Comparison of ENCODE assay signal across 31 cellular contexts in genomic region chr19:42406111-42406510, GRCh38. TPM values are rescaled to one million over a fixed set of nuclear protein-coding genes. Genes with fewer than 3 reads are reported as not detected.
"Had no signal": no experiment of that assay in that cellular context is flagged by ENCODE, and none has a peak within 500 bp of the region (broad histone marks: within the 10 kb centered on the region; RNA-seq: fewer than 3 reads in every experiment).

No MANE protein-coding gene starts in this region.

- H3K4me1 ChIP-seq: pancreas, prostate gland had no signal

- FAIRE-seq: pancreas, small intestine had no signal

- ATAC-seq: activated naive CD8-positive, alpha-beta T cell treated with anti-CD3 and anti-CD28 coated beads, Interleukin-2, amount 50 U/mL, for 24 hours; heart right ventricle; left lung; natural killer cell; pancreas; stimulated activated memory B cell treated with anti-CD40 and anti-IgM and Interleukin-4, amounts not matched to agents 10 μg/mL and 1 μg/mL and 100 μg/mL, for 72 hours; stimulated activated naive CD8-positive, alpha-beta T cell treated with anti-CD3 and anti-CD28 coated beads, Interleukin-15, amount 100 ng/mL, for 72 hours had no signal

- H3K36me3 ChIP-seq: breast epithelium, pancreas, prostate gland, sigmoid colon had no signal

- H3K4me3 ChIP-seq: breast epithelium, esophagus squamous epithelium, heart right ventricle, left lung, lung, pancreas, prostate gland, sigmoid colon, tibial nerve had no signal

- H3K27me3 ChIP-seq: breast epithelium, esophagus squamous epithelium, heart right ventricle, pancreas, sigmoid colon, tibial nerve had no signal

- DNase-seq: activated CD4-positive, alpha-beta memory T cell treated with anti-CD3 and anti-CD28 coated beads for 36 hours; activated CD4-positive, alpha-beta T cell treated with anti-CD3 and anti-CD28 coated beads, Interleukin-2, amount 10 ng/mL, durations not matched to agents 24 days and 14 days; activated CD4-positive, CD25-positive, alpha-beta regulatory T cell treated with anti-CD3 and anti-CD28 coated beads, Interleukin-2, amount 50 U/mL, for 72 hours; activated CD8-positive, alpha-beta memory T cell treated with anti-CD3 and anti-CD28 coated beads, Interleukin-2, amount 50 U/mL, for 48 hours; activated naive CD8-positive, alpha-beta T cell treated with anti-CD3 and anti-CD28 coated beads, Interleukin-2, amount 50 U/mL, for 24 hours; activated T-cell treated with anti-CD3 and anti-CD28 coated beads, Interleukin-2, amount 50 U/mL, for 48 hours; central memory CD4-positive, alpha-beta T cell; esophagus squamous epithelium; foreskin melanocyte; heart right ventricle; left lung; mesendoderm; natural killer cell; pancreas; retina; sigmoid colon; small intestine; stimulated activated CD4-positive, alpha-beta T cell treated with anti-CD3 and anti-CD28 coated beads, Interleukin-4, amount 100 ng/mL, for 24 hours; stimulated activated naive CD8-positive, alpha-beta T cell treated with anti-CD3 and anti-CD28 coated beads, Interleukin-15, amount 100 ng/mL, for 72 hours; T-helper 2 cell had no signal

- H3K4me3 Mint-ChIP-seq: activated CD4-positive, alpha-beta memory T cell treated with anti-CD3 and anti-CD28 coated beads for 36 hours; activated CD4-positive, alpha-beta T cell treated with anti-CD3 and anti-CD28 coated beads, Interleukin-2, amount 10 ng/mL, durations not matched to agents 24 days and 14 days; activated naive CD4-positive, alpha-beta T cell treated with anti-CD3 and anti-CD28 coated beads, Interleukin-2, amount 50 U/mL, for 24 hours; activated naive CD8-positive, alpha-beta T cell treated with anti-CD3 and anti-CD28 coated beads, Interleukin-2, amount 50 U/mL, for 24 hours; natural killer cell; stimulated activated memory B cell treated with anti-CD40 and anti-IgM and Interleukin-4, amounts not matched to agents 10 μg/mL and 1 μg/mL and 100 μg/mL, for 72 hours; stimulated activated naive CD8-positive, alpha-beta T cell treated with anti-CD3 and anti-CD28 coated beads, Interleukin-15, amount 100 ng/mL, for 72 hours had no signal

- H3K27ac ChIP-seq: breast epithelium, esophagus squamous epithelium, heart right ventricle, left lung, pancreas, prostate gland, sigmoid colon, tibial nerve had no signal

- H3K27ac Mint-ChIP-seq: activated CD4-positive, alpha-beta memory T cell treated with anti-CD3 and anti-CD28 coated beads for 36 hours; activated CD4-positive, alpha-beta T cell treated with anti-CD3 and anti-CD28 coated beads, Interleukin-2, amount 10 ng/mL, durations not matched to agents 24 days and 14 days; activated naive CD4-positive, alpha-beta T cell treated with anti-CD3 and anti-CD28 coated beads, Interleukin-2, amount 50 U/mL, for 24 hours; activated naive CD8-positive, alpha-beta T cell treated with anti-CD3 and anti-CD28 coated beads, Interleukin-2, amount 50 U/mL, for 24 hours; activated T-helper 2 cell treated with anti-CD3 and anti-CD28 coated beads, Interferon-gamma antibody, Interleukin-2, Interleukin-4, amounts not matched to agents 10 μg/mL and 5 μg/mL and 100 μg/mL, durations not matched to agents 14 hours and 24 hours and 36 hours; natural killer cell; stimulated activated memory B cell treated with anti-CD40 and anti-IgM and Interleukin-4, amounts not matched to agents 10 μg/mL and 1 μg/mL and 100 μg/mL, for 72 hours had no signal

- H3K9me3 ChIP-seq: breast epithelium, esophagus squamous epithelium, heart right ventricle, left lung, pancreas, prostate gland, sigmoid colon, tibial nerve had no signal

- H3K9me3 Mint-ChIP-seq: activated CD4-positive, alpha-beta memory T cell treated with anti-CD3 and anti-CD28 coated beads for 36 hours; activated CD4-positive, alpha-beta T cell treated with anti-CD3 and anti-CD28 coated beads, Interleukin-2, amount 10 ng/mL, durations not matched to agents 24 days and 14 days; activated naive CD4-positive, alpha-beta T cell treated with anti-CD3 and anti-CD28 coated beads, Interleukin-2, amount 50 U/mL, for 24 hours; activated naive CD8-positive, alpha-beta T cell treated with anti-CD3 and anti-CD28 coated beads, Interleukin-2, amount 50 U/mL, for 24 hours; activated T-helper 2 cell treated with anti-CD3 and anti-CD28 coated beads, Interferon-gamma antibody, Interleukin-2, Interleukin-4, amounts not matched to agents 10 μg/mL and 5 μg/mL and 100 μg/mL, durations not matched to agents 14 hours and 24 hours and 36 hours; natural killer cell; stimulated activated memory B cell treated with anti-CD40 and anti-IgM and Interleukin-4, amounts not matched to agents 10 μg/mL and 1 μg/mL and 100 μg/mL, for 72 hours; stimulated activated naive CD8-positive, alpha-beta T cell treated with anti-CD3 and anti-CD28 coated beads, Interleukin-15, amount 100 ng/mL, for 72 hours had no signal

- H3K36me3 Mint-ChIP-seq: activated naive CD4-positive, alpha-beta T cell treated with anti-CD3 and anti-CD28 coated beads, Interleukin-2, amount 50 U/mL, for 24 hours; natural killer cell had no signal

RNA-seq across cellular contexts. Expression of gene CNFN, which starts 16.0 kb away (rescaled TPM):
- total RNA-seq: activated CD4-positive, alpha-beta memory T cell treated with anti-CD3 and anti-CD28 coated beads for 36 hours; activated CD4-positive, alpha-beta T cell treated with anti-CD3 and anti-CD28 coated beads, Interleukin-2, amount 10 ng/mL, durations not matched to agents 24 days and 14 days; activated CD8-positive, alpha-beta memory T cell treated with anti-CD3 and anti-CD28 coated beads for 36 hours; activated T-helper 2 cell treated with anti-CD3 and anti-CD28 coated beads, Interferon-gamma antibody, Interleukin-2, Interleukin-4, amounts not matched to agents 10 μg/mL and 5 μg/mL and 100 μg/mL, durations not matched to agents 14 hours and 24 hours and 36 hours; glomerular endothelial cell; mononuclear cell; sigmoid colon; temporal lobe had no signal

RNA-seq across cellular contexts. Expression of gene CXCL17, which starts 36.6 kb away (rescaled TPM):
- total RNA-seq: activated CD4-positive, alpha-beta memory T cell treated with anti-CD3 and anti-CD28 coated beads for 36 hours; activated CD4-positive, alpha-beta T cell treated with anti-CD3 and anti-CD28 coated beads, Interleukin-2, amount 10 ng/mL, durations not matched to agents 24 days and 14 days; activated CD8-positive, alpha-beta memory T cell treated with anti-CD3 and anti-CD28 coated beads for 36 hours; activated T-helper 2 cell treated with anti-CD3 and anti-CD28 coated beads, Interferon-gamma antibody, Interleukin-2, Interleukin-4, amounts not matched to agents 10 μg/mL and 5 μg/mL and 100 μg/mL, durations not matched to agents 14 hours and 24 hours and 36 hours; glomerular endothelial cell; heart right ventricle; mononuclear cell; natural killer cell; sigmoid colon; temporal lobe; tibial nerve had no signal
